ENCODE assay signal across 36 cellular contexts in genomic region chr2:232458661-232459418, GRCh38. TPM values are rescaled to one million over a fixed set of nuclear protein-coding genes. Genes with fewer than 3 reads are reported as not detected.
DNase-seq lines count a peak whose midpoint lies in the region; TF ChIP-seq lines count a peak whose summit lies in the region.
"Had no signal": no experiment of that assay in that cellular context is flagged by ENCODE, and none has a peak within 500 bp of the region (broad histone marks: within the 10 kb centered on the region; RNA-seq: fewer than 3 reads in every experiment).

No MANE protein-coding gene starts in this region.

- H3K4me3 Mint-ChIP-seq in activated naive CD4-positive, alpha-beta T cell treated with anti-CD3 and anti-CD28 coated beads, Interleukin-2, amount 10 ng/mL, durations not matched to agents 7 days and 5 days, result no peak overlapping the region
- H3K4me3 Mint-ChIP-seq in activated naive CD4-positive, alpha-beta T cell treated with anti-CD3 and anti-CD28 coated beads for 36 hours, result no peak overlapping the region
- no peak overlapping the region for H3K4me3 Mint-ChIP-seq in type B pancreatic cell
- H3K4me3 Mint-ChIP-seq: activated CD4-positive, alpha-beta T cell treated with anti-CD3 and anti-CD28 coated beads, Interleukin-2, amount 10 ng/mL, durations not matched to agents 7 days and 5 days; activated T-cell treated with anti-CD3 and anti-CD28 coated beads, Interleukin-2, amount 50 U/mL, for 4 hours; dendritic cell treated with granulocyte-macrophage colony-stimulating factor and Interleukin-4, amounts not matched to agents 40 ng/mL and 50 ng/mL, for 4 days; WTC11 had no signal

- H2AK5ac ChIP-seq in mesendoderm (ENCODE audit: low read length), result no peak overlapping the region

- intact Hi-C loops in activated naive CD4-positive, alpha-beta T cell treated with anti-CD3 and anti-CD28 coated beads for 36 hours (cut with micrococcal nuclease), result no loop called here
- intact Hi-C loops in testis (cut with DNase I; ENCODE audit: low total_unique reads), result no loop called here

- TF ChIP-seq CTCF in Peyer's patch (IDR thresholded peaks at IDR 0.05), result no peak
- TF ChIP-seq CTCF in type B pancreatic cell (conservative IDR thresholded peaks at IDR 0.05), result no peak
- TF ChIP-seq CTCF in testis (IDR thresholded peaks at IDR 0.05), result no peak
- TF ChIP-seq CTCF in foreskin fibroblast (IDR thresholded peaks at IDR 0.05; ENCODE audit: low read depth, low read length), result no peak

- H3K27ac ChIP-seq in Peyer's patch (no peak overlapping the region), mesendoderm (ENCODE audit: low read depth, low read length) (no peak overlapping the region), testis (no peak overlapping the region)
- H3K27ac ChIP-seq: esophagus squamous epithelium, heart left ventricle, parathyroid adenoma, right atrium auricular region, SJSA1, tibial nerve had no signal

- TF ChIP-seq POLR2A in Peyer's patch (IDR thresholded peaks at IDR 0.05) (no peak), testis (IDR thresholded peaks at IDR 0.05) (no peak)

- H3K79me1 ChIP-seq in mesendoderm (ENCODE audit: low read length), result no peaks in the 10 kb centered on the region

- H3K56ac ChIP-seq in mesendoderm (ENCODE audit: low read length), result no peak overlapping the region

- no peaks in the 10 kb centered on the region for H3K36me3 ChIP-seq in Peyer's patch
- no peaks in the 10 kb centered on the region for H3K36me3 ChIP-seq in mesendoderm (ENCODE audit: control insufficient read depth, insufficient read depth, low read length)
- H3K36me3 ChIP-seq in testis (ENCODE audit: low read depth, missing control alignments), result no peaks in the 10 kb centered on the region
- H3K36me3 ChIP-seq: esophagus squamous epithelium, heart left ventricle, right atrium auricular region, SJSA1, tibial nerve had no signal

- H3K4ac ChIP-seq in mesendoderm (ENCODE audit: low read depth, low read length), result no peak overlapping the region

- H3K4me1 ChIP-seq in Peyer's patch (no peaks in the 10 kb centered on the region), mesendoderm (ENCODE audit: control insufficient read depth, low read depth, low read length) (no peaks in the 10 kb centered on the region), testis (no peaks in the 10 kb centered on the region)
- H3K4me1 ChIP-seq: esophagus squamous epithelium, heart left ventricle, parathyroid adenoma, right atrium auricular region, SJSA1, tibial nerve had no signal

- H2BK120ac ChIP-seq in mesendoderm (ENCODE audit: low read depth, low read length), result no peak overlapping the region

- no peak overlapping the region for H3K9ac ChIP-seq in mesendoderm (ENCODE audit: low read length)
- H3K9ac ChIP-seq: parathyroid adenoma had no signal

- no peak overlapping the region for H2BK15ac ChIP-seq in mesendoderm (replicated peaks; ENCODE audit: low read depth)

- no peak overlapping the region for H4K5ac ChIP-seq in mesendoderm (ENCODE audit: low read length)

- peak overlapping the region in 1 of 4 donors; percentile 54 for H3K4me3 ChIP-seq in Peyer's patch
- no peak overlapping the region for H3K4me3 ChIP-seq in mesendoderm (ENCODE audit: low read length)
- H3K4me3 ChIP-seq in testis, result no peak overlapping the region
- H3K4me3 ChIP-seq in foreskin fibroblast (ENCODE audit: low read depth in 1 of 2, low read length in 2 of 2), result no peak overlapping the region
- H3K4me3 ChIP-seq: esophagus squamous epithelium, heart left ventricle, right atrium auricular region, SJSA1, tibial nerve had no signal

- CTCF ChIA-PET in activated naive CD4-positive, alpha-beta T cell treated with anti-CD3 and anti-CD28 coated beads, Interleukin-2, amount 10 ng/mL, durations not matched to agents 7 days and 5 days (lab: Charles Lee), result no interaction called here
- CTCF ChIA-PET in activated naive CD4-positive, alpha-beta T cell treated with anti-CD3 and anti-CD28 coated beads for 36 hours (lab: Charles Lee), result no interaction called here

- peak overlapping the region; percentile 45 for H3K23ac ChIP-seq in mesendoderm (ENCODE audit: low read length)

- no peaks in the 10 kb centered on the region for H3K9me3 Mint-ChIP-seq in activated naive CD4-positive, alpha-beta T cell treated with anti-CD3 and anti-CD28 coated beads, Interleukin-2, amount 10 ng/mL, durations not matched to agents 7 days and 5 days
- H3K9me3 Mint-ChIP-seq in activated naive CD4-positive, alpha-beta T cell treated with anti-CD3 and anti-CD28 coated beads for 36 hours, result no peaks in the 10 kb centered on the region
- H3K9me3 Mint-ChIP-seq in type B pancreatic cell, result no peaks in the 10 kb centered on the region
- H3K9me3 Mint-ChIP-seq: activated CD4-positive, alpha-beta T cell treated with anti-CD3 and anti-CD28 coated beads, Interleukin-2, amount 10 ng/mL, durations not matched to agents 7 days and 5 days; activated T-cell treated with anti-CD3 and anti-CD28 coated beads, Interleukin-2, amount 50 U/mL, for 4 hours; dendritic cell treated with granulocyte-macrophage colony-stimulating factor and Interleukin-4, amounts not matched to agents 40 ng/mL and 50 ng/mL, for 4 days; WTC11 had no signal

- no CpG with 5 or more reads among the region's 56 CpGs for WGBS in mesendoderm (ENCODE audit: extremely low coverage, insufficient coverage, low lambda C conversion rate)
- WGBS in testis, 2 donors, result 48 to 58% methylated on average over 36 to 46 of the region's 56 CpGs

- DNase-seq in activated naive CD4-positive, alpha-beta T cell treated with anti-CD3 and anti-CD28 coated beads, Interleukin-2, amount 10 ng/mL, durations not matched to agents 7 days and 5 days, result peak; percentile 13
- DNase-seq in activated naive CD4-positive, alpha-beta T cell treated with anti-CD3 and anti-CD28 coated beads for 36 hours, result no peak
- DNase-seq in Peyer's patch (peak in 2 of 3 donors; percentile 38 to 54), mesendoderm (no peak), type B pancreatic cell (ENCODE audit: extremely low spot score, unreplicated experiment) (peak; percentile 66), testis (no peak), T-helper 1 cell (no peak), foreskin fibroblast (no peak)
- DNase-seq: activated CD4-positive, alpha-beta T cell treated with anti-CD3 and anti-CD28 coated beads, Interleukin-2, amount 10 ng/mL, durations not matched to agents 7 days and 5 days; activated T-cell treated with anti-CD3 and anti-CD28 coated beads, Interleukin-2, amount 50 U/mL, for 4 hours; Caco-2; caudate nucleus; DMS79 treated with DMSO at 0.1 percent for 48 hours; esophagus squamous epithelium; foreskin melanocyte; GDM1; GOT3; KG1; NCI-H1105; NCI-H187; NCI-H2171; NCI-H510A; RPMI8226; stimulated activated CD8-positive, alpha-beta memory T cell treated with anti-CD3 and anti-CD28 coated beads, Interleukin-4, amount 100 ng/mL, for 48 hours had no signal

- H3K79me2 ChIP-seq in mesendoderm (ENCODE audit: control insufficient read depth, insufficient read depth, low read length), result no peaks in the 10 kb centered on the region
- H3K79me2 ChIP-seq: parathyroid adenoma had no signal

- H3K27ac Mint-ChIP-seq in activated naive CD4-positive, alpha-beta T cell treated with anti-CD3 and anti-CD28 coated beads, Interleukin-2, amount 10 ng/mL, durations not matched to agents 7 days and 5 days, result no peak overlapping the region
- no peak overlapping the region for H3K27ac Mint-ChIP-seq in activated naive CD4-positive, alpha-beta T cell treated with anti-CD3 and anti-CD28 coated beads for 36 hours
- no peak overlapping the region for H3K27ac Mint-ChIP-seq in type B pancreatic cell
- H3K27ac Mint-ChIP-seq: activated CD4-positive, alpha-beta T cell treated with anti-CD3 and anti-CD28 coated beads, Interleukin-2, amount 10 ng/mL, durations not matched to agents 7 days and 5 days; CD14-positive monocyte; dendritic cell treated with granulocyte-macrophage colony-stimulating factor and Interleukin-4, amounts not matched to agents 40 ng/mL and 50 ng/mL, for 4 days; WTC11 had no signal

- H3K27me3 Mint-ChIP-seq in activated naive CD4-positive, alpha-beta T cell treated with anti-CD3 and anti-CD28 coated beads, Interleukin-2, amount 10 ng/mL, durations not matched to agents 7 days and 5 days, result peaks cover 59% of the 10 kb centered on the region
- peaks cover 11% of the 10 kb centered on the region for H3K27me3 Mint-ChIP-seq in activated naive CD4-positive, alpha-beta T cell treated with anti-CD3 and anti-CD28 coated beads for 36 hours (ENCODE audit: low read depth)
- peaks cover 27% of the 10 kb centered on the region for H3K27me3 Mint-ChIP-seq in type B pancreatic cell

- H4K8ac ChIP-seq in mesendoderm (ENCODE audit: low read depth, low read length), result no peak overlapping the region

- H3K18ac ChIP-seq in mesendoderm (ENCODE audit: low read length), result no peak overlapping the region

- no peaks in the 10 kb centered on the region for H3K4me1 Mint-ChIP-seq in activated naive CD4-positive, alpha-beta T cell treated with anti-CD3 and anti-CD28 coated beads, Interleukin-2, amount 10 ng/mL, durations not matched to agents 7 days and 5 days
- H3K4me1 Mint-ChIP-seq in activated naive CD4-positive, alpha-beta T cell treated with anti-CD3 and anti-CD28 coated beads for 36 hours (ENCODE audit: low read depth), result no peaks in the 10 kb centered on the region
- H3K4me1 Mint-ChIP-seq in type B pancreatic cell (ENCODE audit: unreplicated experiment), result no peaks in the 10 kb centered on the region
- H3K4me1 Mint-ChIP-seq: activated CD4-positive, alpha-beta T cell treated with anti-CD3 and anti-CD28 coated beads, Interleukin-2, amount 10 ng/mL, durations not matched to agents 7 days and 5 days; CD14-positive monocyte; WTC11 had no signal

- no peak overlapping the region for H3K4me2 ChIP-seq in mesendoderm (ENCODE audit: low read length)

- H3K36me3 Mint-ChIP-seq in activated naive CD4-positive, alpha-beta T cell treated with anti-CD3 and anti-CD28 coated beads, Interleukin-2, amount 10 ng/mL, durations not matched to agents 7 days and 5 days, result no peaks in the 10 kb centered on the region
- no peaks in the 10 kb centered on the region for H3K36me3 Mint-ChIP-seq in activated naive CD4-positive, alpha-beta T cell treated with anti-CD3 and anti-CD28 coated beads for 36 hours (ENCODE audit: low read depth)
- H3K36me3 Mint-ChIP-seq in type B pancreatic cell, result no peaks in the 10 kb centered on the region
- H3K36me3 Mint-ChIP-seq: CD14-positive monocyte, WTC11 had no signal

- no peak overlapping the region for H2BK5ac ChIP-seq in mesendoderm (ENCODE audit: low read length)

- H3K9me3 ChIP-seq in Peyer's patch (no peaks in the 10 kb centered on the region), testis (no peaks in the 10 kb centered on the region)
- H3K9me3 ChIP-seq: Caco-2, esophagus squamous epithelium, heart left ventricle, right atrium auricular region, SJSA1, tibial nerve had no signal

- H3K27me3 ChIP-seq in Peyer's patch (no peaks in the 10 kb centered on the region), mesendoderm (ENCODE audit: insufficient read depth, low read length, poor library complexity) (no peaks in the 10 kb centered on the region), testis (no peaks in the 10 kb centered on the region)

RNA-seq across cellular contexts. Expression of gene ALPI, which starts 2.9 kb away (rescaled TPM):
- total RNA-seq in activated naive CD4-positive, alpha-beta T cell treated with anti-CD3 and anti-CD28 coated beads for 36 hours, result not detected
- total RNA-seq in Peyer's patch, result 100 to 1,000 TPM in 3 of 4 donors, 10 to 100 TPM in 1; 22.3 to 473 (median 350) TPM
- not detected for polyA plus RNA-seq in mesendoderm (2013, experiment 1 of 2)
- not detected for polyA plus RNA-seq in mesendoderm (2013, experiment 2 of 2)
- total RNA-seq in type B pancreatic cell (ENCODE audit: low replicate concordance), result 1.5 and 6.5 TPM in 2 replicates
- total RNA-seq in testis, result under 1 TPM in 1 of 2 donors, not detected in 1; 0.43 TPM
- 0.16 TPM for polyA plus RNA-seq in testis (ENCODE audit: insufficient read depth, low read depth, low replicate concordance)
- total RNA-seq: activated CD4-positive, alpha-beta T cell treated with anti-CD3 and anti-CD28 coated beads, Interleukin-2, amount 10 ng/mL, durations not matched to agents 7 days and 5 days; activated T-cell treated with anti-CD3 and anti-CD28 coated beads, Interleukin-2, amount 50 U/mL, for 4 hours; esophagus squamous epithelium; heart left ventricle; kidney epithelial cell; lung microvascular endothelial cell; MCF 10A; right atrium auricular region; SJSA1; tibial nerve; WTC11 had no signal
- polyA plus RNA-seq: CD14-positive monocyte, heart left ventricle, neural cell had no signal

RNA-seq across cellular contexts. Expression of gene ECEL1, which starts 28.8 kb away (rescaled TPM):
- under 1 TPM in 1 of 2 experiments, not detected in 1; 0.12 TPM for total RNA-seq in activated naive CD4-positive, alpha-beta T cell treated with anti-CD3 and anti-CD28 coated beads for 36 hours
- not detected for total RNA-seq in Peyer's patch
- 0.86 TPM for polyA plus RNA-seq in mesendoderm (2013, experiment 1 of 2)
- polyA plus RNA-seq in mesendoderm (2013, experiment 2 of 2), result 0.70 TPM
- total RNA-seq in type B pancreatic cell (ENCODE audit: low replicate concordance), result 7.8 and 9.6 TPM in 2 replicates
- 1 to 10 TPM; 2.7 to 8.7 TPM for total RNA-seq in testis
- polyA plus RNA-seq in testis (ENCODE audit: insufficient read depth, low read depth, low replicate concordance), result 4.3 TPM
- total RNA-seq: activated CD4-positive, alpha-beta T cell treated with anti-CD3 and anti-CD28 coated beads, Interleukin-2, amount 10 ng/mL, durations not matched to agents 7 days and 5 days; lung microvascular endothelial cell; MCF 10A; right atrium auricular region; SJSA1 had no signal
- polyA plus RNA-seq: CD14-positive monocyte had no signal

RNA-seq across cellular contexts. Expression of gene ALPG, which starts 52.2 kb away (rescaled TPM):
- not detected for total RNA-seq in activated naive CD4-positive, alpha-beta T cell treated with anti-CD3 and anti-CD28 coated beads for 36 hours
- total RNA-seq in Peyer's patch (not detected), type B pancreatic cell (ENCODE audit: low replicate concordance) (0.14 and 0.88 TPM in 2 replicates), testis (1 to 10 TPM in 1 of 2 donors, under 1 TPM in 1; 0.93 to 1.0 TPM)
- polyA plus RNA-seq in mesendoderm (2013, experiment 1 of 2), result 0.03 TPM
- 0.03 TPM for polyA plus RNA-seq in mesendoderm (2013, experiment 2 of 2)
- polyA plus RNA-seq in testis (ENCODE audit: insufficient read depth, low read depth, low replicate concordance), result 0.44 TPM
- total RNA-seq: activated CD4-positive, alpha-beta T cell treated with anti-CD3 and anti-CD28 coated beads, Interleukin-2, amount 10 ng/mL, durations not matched to agents 7 days and 5 days; activated T-cell treated with anti-CD3 and anti-CD28 coated beads, Interleukin-2, amount 50 U/mL, for 4 hours; esophagus squamous epithelium; heart left ventricle; kidney epithelial cell; lung microvascular endothelial cell; MCF 10A; right atrium auricular region; tibial nerve had no signal
- polyA plus RNA-seq: CD14-positive monocyte, heart left ventricle, neural cell had no signal

Comparison
In these comparisons a context has a peak if more than half of its experiments do, and no peak if none do; other contexts are left out.
1. DNase-seq: peak in activated naive CD4-positive, alpha-beta T cell treated with anti-CD3 and anti-CD28 coated beads, Interleukin-2, amount 10 ng/mL, durations not matched to agents 7 days and 5 days (single experiment), Peyer's patch (2 of 3) and type B pancreatic cell (single experiment); none in activated naive CD4-positive, alpha-beta T cell treated with anti-CD3 and anti-CD28 coated beads for 36 hours (single experiment), mesendoderm (single experiment), testis (single experiment), T-helper 1 cell (0 of 5) and foreskin fibroblast (0 of 2).